ENCODE assay signal across 28 cellular contexts in genomic region chr12:22562187-22563028, GRCh38. TPM values are rescaled to one million over a fixed set of nuclear protein-coding genes. Genes with fewer than 3 reads are reported as not detected.
A peak's percentile ranks its signal among the peaks of the same experiment; 100 is the strongest.
DNase-seq lines count a peak whose midpoint lies in the region; ATAC-seq, FAIRE-seq and TF ChIP-seq lines count a peak whose summit lies in the region.
"Had no signal": no experiment of that assay in that cellular context is flagged by ENCODE, and none has a peak within 500 bp of the region (broad histone marks: within the 10 kb centered on the region; RNA-seq: fewer than 3 reads in every experiment).

No MANE protein-coding gene starts in this region.

- peak; percentile 27 for DNase-seq in D341Med (ENCODE audit: low spot score)
- peak in 2 of 3 experiments; percentile 36 to 78 for DNase-seq in NCI-H1417 (lab: John Stamatoyannopoulos, UW)
- DNase-seq in K562 (ENCODE audit: extremely low read depth in 1 of 4, low spot score in 3 of 4): no peak
- no peak for DNase-seq in activated T-cell treated with anti-CD3 and anti-CD28 coated beads, Interleukin-2, amount 50 U/mL, for 4 hours
- no peak for DNase-seq in germinal center (ENCODE audit: low spot score)
- no peak for DNase-seq in LoVo (ENCODE audit: low spot score)
- DNase-seq: activated CD4-positive, alpha-beta memory T cell treated with anti-CD3 and anti-CD28 coated beads for 36 hours; activated CD8-positive, alpha-beta memory T cell treated with anti-CD3 and anti-CD28 coated beads, Interleukin-2, amount 50 U/mL, for 48 hours; AML-193; CD4-positive, alpha-beta T cell; DMS153; hypothalamus; MV-4-11; NCI-H1694 treated with DMSO at 0.1 percent for 48 hours; NCI-H2171; NCI-H510A treated with DMSO at 0.1 percent for 48 hours had no signal

- peaks cover 4% of the 10 kb centered on the region for H3K4me1 Mint-ChIP-seq in activated T-cell treated with anti-CD3 and anti-CD28 coated beads, Interleukin-2, amount 50 U/mL, for 4 hours (ENCODE audit: low read depth)
- H3K4me1 Mint-ChIP-seq: activated naive CD4-positive, alpha-beta T cell treated with anti-CD3 and anti-CD28 coated beads, Interleukin-2, amount 50 U/mL, for 24 hours; memory B cell had no signal

- no peaks in the 10 kb centered on the region for H3K27me3 ChIP-seq in K562 (ENCODE audit: control insufficient read depth in 2 of 2, insufficient read depth in 2 of 2, low read length in 2 of 2)
- no peaks in the 10 kb centered on the region for H3K27me3 ChIP-seq in mucosa of stomach (ENCODE audit: control insufficient read depth, insufficient read depth, low read length)
- H3K27me3 ChIP-seq: gastroesophageal sphincter had no signal

- no peaks in the 10 kb centered on the region for H3K9me3 Mint-ChIP-seq in activated T-cell treated with anti-CD3 and anti-CD28 coated beads, Interleukin-2, amount 50 U/mL, for 4 hours
- H3K9me3 Mint-ChIP-seq: activated CD4-positive, alpha-beta memory T cell treated with anti-CD3 and anti-CD28 coated beads for 36 hours; activated naive CD4-positive, alpha-beta T cell treated with anti-CD3 and anti-CD28 coated beads, Interleukin-2, amount 50 U/mL, for 24 hours; activated T-helper 2 cell treated with anti-CD3 and anti-CD28 coated beads, Interferon-gamma antibody, Interleukin-2, Interleukin-4, amounts not matched to agents 10 μg/mL and 5 μg/mL and 100 μg/mL, durations not matched to agents 14 hours and 24 hours and 36 hours; CD4-positive, alpha-beta T cell; memory B cell; stimulated activated naive CD8-positive, alpha-beta T cell treated with anti-CD3 and anti-CD28 coated beads, Interleukin-15, Interleukin-2, amounts not matched to agents 100 ng/mL and 50 ng/mL, for 24 hours had no signal

- no peak for TF ChIP-seq EP300 in K562 (IDR thresholded peaks at IDR 0.05; ENCODE audit: low read length)

- in situ Hi-C loops in K562 (cut with MboI): no loop called here

- H3K4me3 Mint-ChIP-seq in activated T-cell treated with anti-CD3 and anti-CD28 coated beads, Interleukin-2, amount 50 U/mL, for 4 hours: no peak overlapping the region
- H3K4me3 Mint-ChIP-seq: activated CD4-positive, alpha-beta memory T cell treated with anti-CD3 and anti-CD28 coated beads for 36 hours; activated naive CD4-positive, alpha-beta T cell treated with anti-CD3 and anti-CD28 coated beads, Interleukin-2, amount 50 U/mL, for 24 hours; CD4-positive, alpha-beta T cell; memory B cell; stimulated activated naive CD8-positive, alpha-beta T cell treated with anti-CD3 and anti-CD28 coated beads, Interleukin-15, Interleukin-2, amounts not matched to agents 100 ng/mL and 50 ng/mL, for 24 hours had no signal

- no peak for TF ChIP-seq CTCF in K562 (IDR thresholded peaks at IDR 0.05 in 2 of 3, conservative IDR thresholded peaks at IDR 0.05 in 1 of 3; ENCODE audit: insufficient read depth in 2 of 3, low read depth in 1 of 3, low read length in 3 of 3)

- no peaks in the 10 kb centered on the region for H3K27me3 Mint-ChIP-seq in activated T-cell treated with anti-CD3 and anti-CD28 coated beads, Interleukin-2, amount 50 U/mL, for 4 hours (ENCODE audit: low read depth)
- H3K27me3 Mint-ChIP-seq: CD4-positive, alpha-beta T cell had no signal

- H3K79me2 ChIP-seq in K562 (ENCODE audit: control insufficient read depth, insufficient read depth, low read length): no peaks in the 10 kb centered on the region

- no TSS peak for BruUV-seq in K562 (replicated peaks; lab: Mats Ljungman, UMichigan)

- H3K27ac ChIP-seq in K562 (ENCODE audit: extremely low read depth, low read depth, low read length): no peak overlapping the region
- H3K27ac ChIP-seq: A549, gastroesophageal sphincter, KMS-11 had no signal

- no peaks in the 10 kb centered on the region for H3K36me3 Mint-ChIP-seq in activated T-cell treated with anti-CD3 and anti-CD28 coated beads, Interleukin-2, amount 50 U/mL, for 4 hours (ENCODE audit: insufficient read depth)
- H3K36me3 Mint-ChIP-seq: activated CD4-positive, alpha-beta memory T cell treated with anti-CD3 and anti-CD28 coated beads for 36 hours; memory B cell had no signal

- no peak overlapping the region for H3K4me2 ChIP-seq in K562 (ENCODE audit: insufficient read depth, low read length)
- H3K4me2 ChIP-seq: A549, KMS-11 had no signal

- H3K4me1 ChIP-seq in K562 (replicated peaks in 1 of 2; ENCODE audit: control insufficient read depth in 2 of 2, insufficient read depth in 2 of 2, low read length in 2 of 2): peaks cover 0 to 5% of the 10 kb centered on the region in 2 experiments; a peak in 2 of 5 replicates
- H3K4me1 ChIP-seq in mucosa of stomach (ENCODE audit: control insufficient read depth, insufficient read depth, low read length): peaks cover 52% of the 10 kb centered on the region
- H3K4me1 ChIP-seq: A549, gastroesophageal sphincter, HAP-1 had no signal

- ATAC-seq in K562 (no peak), GM19397 (IDR thresholded peaks at IDR 0.05; ENCODE audit: unreplicated experiment) (no peak)
- ATAC-seq in activated T-cell treated with anti-CD3 and anti-CD28 coated beads, Interleukin-2, amount 50 U/mL, for 4 hours: no peak
- ATAC-seq: A549, gastroesophageal sphincter, left lobe of liver had no signal

- no peaks in the 10 kb centered on the region for H3K9me3 ChIP-seq in K562 (replicated peaks; ENCODE audit: control insufficient read depth, insufficient read depth, low read depth, low read length)
- no peaks in the 10 kb centered on the region for H3K9me3 ChIP-seq in mucosa of stomach (ENCODE audit: control insufficient read depth, low read length)
- H3K9me3 ChIP-seq: A549, gastroesophageal sphincter, HAP-1 had no signal

- no peaks in the 10 kb centered on the region for H3K9me1 ChIP-seq in K562 (ENCODE audit: control insufficient read depth, insufficient read depth, low read length)

- FAIRE-seq in K562 (lab: Jason Lieb, UNC): peak; percentile 48
- FAIRE-seq: bronchial epithelial cell had no signal

- H2AFZ ChIP-seq in K562 (ENCODE audit: low read depth, low read length): no peak overlapping the region

- H4K20me1 ChIP-seq in K562 (replicated peaks; ENCODE audit: control insufficient read depth, insufficient read depth, low read length): no peaks in the 10 kb centered on the region

- intact Hi-C loops in K562 (cut with micrococcal nuclease): no loop called here

- 13% methylated on average over 2 of the region's 2 CpGs for WGBS in K562 (ENCODE audit: insufficient coverage, low coverage, missing lambda C conversion rate)

- H3K4me3 ChIP-seq in K562 (no peak overlapping the region), mucosa of stomach (ENCODE audit: low read length) (no peak overlapping the region)
- H3K4me3 ChIP-seq: A549, gastroesophageal sphincter, HAP-1 had no signal

- TF ChIP-seq RAD21 in K562 (CRISPR knock-in tag; conservative IDR thresholded peaks at IDR 0.05 in 1 of 2, IDR thresholded peaks at IDR 0.05 in 1 of 2): no peak

- H3K9ac ChIP-seq in K562 (ENCODE audit: insufficient read depth in 1 of 2, low read depth in 2 of 2, low read length in 2 of 2): no peak overlapping the region
- H3K9ac ChIP-seq in mucosa of stomach (ENCODE audit: low read length): peak overlapping the region; percentile 16
- H3K9ac ChIP-seq: KMS-11 had no signal

- H3K36me3 ChIP-seq in K562 (ENCODE audit: control insufficient read depth, insufficient read depth, low read length): no peaks in the 10 kb centered on the region
- H3K36me3 ChIP-seq in mucosa of stomach (ENCODE audit: control insufficient read depth, insufficient read depth, low read length): no peaks in the 10 kb centered on the region
- H3K36me3 ChIP-seq: gastroesophageal sphincter, HAP-1 had no signal

- CTCF ChIA-PET in K562 (lab: Yijun Ruan, JAX; ENCODE audit: low intra/inter-chr PET ratio): no interaction called here

- POLR2A ChIA-PET in K562 (lab: Yijun Ruan, JAX): no interaction called here

- no peak for TF ChIP-seq POLR2A in K562 (conservative IDR thresholded peaks at IDR 0.05)

TF ChIP-seq in K562, 482 proteins besides CTCF, POLR2A, EP300 and RAD21 (continues in another document):
- TF ChIP-seq CBFA2T2 (conservative IDR thresholded peaks at IDR 0.05): 0 out of 2 replicates have a peak, but pooled peaks have one; percentile 27

RNA-seq across cellular contexts. Expression of gene C2CD5, which starts 18.1 kb away (rescaled TPM):
- total RNA-seq in K562 (2011; cell fraction: chromatin; rRNA removed; ENCODE audit: low replicate concordance): 21.8 and 83.1 TPM in 2 replicates
- 9.5 and 13.4 TPM in 2 replicates for total RNA-seq in K562 (2011; cell fraction: nucleolus; rRNA removed)
- 28.7 and 28.9 TPM in 2 replicates for total RNA-seq in K562 (2011; cell fraction: nucleoplasm; rRNA removed)
- 6.6 and 13.2 TPM in 2 replicates for total RNA-seq in K562 (2014; rRNA removed)
- total RNA-seq in K562 (2014; rRNA removed; fragmentation: Illumina TruSeq; extraction: Trizol): 16.0 and 16.8 TPM in 2 replicates
- 14.3 and 14.4 TPM in 2 replicates for total RNA-seq in K562 (2015; rRNA removed; fragmentation: Illumina TruSeq; extraction: Trizol)
- 15.4 and 16.4 TPM in 2 replicates for total RNA-seq in K562 (2021)
- 22.8 and 24.1 TPM in 2 replicates for polyA plus RNA-seq in K562 (2011; rRNA removed)
- 5.9 and 11.0 TPM in 2 replicates for polyA plus RNA-seq in K562 (2011; cell fraction: cytosol; rRNA removed)
- polyA plus RNA-seq in K562 (2011; cell fraction: nucleus; rRNA removed): 26.8 and 37.8 TPM in 2 replicates
- 11.7 and 12.4 TPM in 2 replicates for polyA plus RNA-seq in K562 (2012)
- 14.7 and 18.8 TPM in 2 replicates for polyA plus RNA-seq in K562 (2014; fragmentation: Illumina TruSeq; extraction: Trizol)
- polyA plus RNA-seq in K562 (2014; fragmentation: Nextera tagmentation; extraction: Ambion mirVana): 1 to 10 TPM; 5.1 to 9.3 TPM
- 10.9 and 16.4 TPM in 2 replicates for polyA plus RNA-seq in K562 (2014; rRNA removed)
- polyA minus RNA-seq in K562 (2011; rRNA and poly(A)+ RNA removed): 43.9 and 50.9 TPM in 2 replicates
- 12.2 and 15.8 TPM in 2 replicates for polyA minus RNA-seq in K562 (2011; cell fraction: cytosol; rRNA and poly(A)+ RNA removed)
- polyA minus RNA-seq in K562 (2011; cell fraction: nucleus; rRNA and poly(A)+ RNA removed): 35.1 and 65.4 TPM in 2 replicates
- 10 to 100 TPM; 19.5 to 20.2 (median 19.8) TPM for total RNA-seq in activated T-cell treated with anti-CD3 and anti-CD28 coated beads, Interleukin-2, amount 50 U/mL, for 4 hours

Comparison
In these comparisons a context has a peak if more than half of its experiments do, and no peak if none do; other contexts are left out.
1. DNase-seq: peak in D341Med (single experiment) and NCI-H1417 (2 of 3); none in K562 (0 of 4), activated T-cell treated with anti-CD3 and anti-CD28 coated beads, Interleukin-2, amount 50 U/mL, for 4 hours (single experiment), germinal center (single experiment) and LoVo (single experiment).